In the genomic region with DNA sequence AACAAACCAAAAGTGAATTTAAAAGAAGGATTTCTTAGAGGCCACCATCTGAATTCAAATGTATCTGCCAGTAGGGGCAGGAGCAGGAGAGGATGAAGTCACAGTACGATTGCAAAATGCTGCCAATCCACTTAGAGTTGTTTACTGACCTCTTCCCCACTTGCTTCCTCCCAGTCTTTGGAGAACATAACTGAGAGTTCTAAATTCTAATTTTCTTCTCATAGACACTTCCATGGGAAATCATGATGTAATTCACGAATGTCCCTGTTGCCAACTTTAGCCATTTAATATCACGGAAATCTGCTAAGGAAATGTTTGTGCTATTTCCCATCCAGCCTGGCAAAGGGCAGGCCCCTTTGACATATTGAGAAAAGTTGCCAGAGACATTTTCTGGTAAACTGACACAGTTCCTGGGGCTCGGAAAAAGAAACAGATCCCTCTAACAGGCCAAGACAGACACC, we compare ENCODE assay signal across 9 cellular contexts. TPM values are rescaled to one million over a fixed set of nuclear protein-coding genes. Genes with fewer than 3 reads are reported as not detected.
DNase-seq lines count a peak whose midpoint lies in the region; ATAC-seq, FAIRE-seq and TF ChIP-seq lines count a peak whose summit lies in the region.
"Had no signal": no experiment of that assay in that cellular context is flagged by ENCODE, and none has a peak within 500 bp of the region (broad histone marks: within the 10 kb centered on the region; RNA-seq: fewer than 3 reads in every experiment).

No MANE protein-coding gene starts in this region.

- in situ Hi-C loops in HepG2 (cut with HindIII; ENCODE audit: extremely low pct_ligation_motif_present, low pct_unique_long_range_greater_than_20kb) = no loop called here

- H3K79me2 ChIP-seq in HepG2 (ENCODE audit: insufficient read depth, low read length) (no peaks in the 10 kb centered on the region), MM.1S (ENCODE audit: low read length) (no peaks in the 10 kb centered on the region)

- H3K4me2 ChIP-seq in HepG2 (ENCODE audit: low read depth, low read length) (peak overlapping the region; percentile 10; the same call in 1 of the 2 replicates), MM.1S (ENCODE audit: low read depth, low read length) (no peak overlapping the region)

- H3F3A ChIP-seq in MM.1S (ENCODE audit: insufficient read depth, low read length) = no peaks in the 10 kb centered on the region

- H3K4me3 ChIP-seq in LNCaP clone FGC (ENCODE audit: low read depth, low read length) (no peak overlapping the region), HepG2 (replicated peaks in 1 of 3; ENCODE audit: insufficient read depth in 1 of 3, low read depth in 2 of 3, low read length in 3 of 3) (no peak overlapping the region), thyroid gland (replicated peaks in 1 of 3) (no peak overlapping the region), MM.1S (ENCODE audit: low read length) (no peak overlapping the region)

- no peak for TF ChIP-seq CTCF in LNCaP clone FGC (IDR thresholded peaks at IDR 0.05; ENCODE audit: control insufficient read depth, extremely low read depth, insufficient read depth)
- TF ChIP-seq CTCF in HepG2 (CRISPR knock-in tag; IDR thresholded peaks at IDR 0.05) = peak; percentile 23; the same call in 1 of the 2 replicates
- TF ChIP-seq CTCF in thyroid gland (IDR thresholded peaks at IDR 0.05) = peak in 2 of 6 experiments; percentile 15 to 19
- TF ChIP-seq CTCF in MM.1S (IDR thresholded peaks at IDR 0.05; ENCODE audit: low read length) = no peak

- H3K36me3 ChIP-seq in HepG2 (replicated peaks in 1 of 2; ENCODE audit: control insufficient read depth in 1 of 2, insufficient read depth in 2 of 2, low read length in 2 of 2) = no peaks in the 10 kb centered on the region
- no peaks in the 10 kb centered on the region for H3K36me3 ChIP-seq in thyroid gland
- no peaks in the 10 kb centered on the region for H3K36me3 ChIP-seq in MM.1S (replicated peaks; ENCODE audit: insufficient read depth, low read length)

- BruUV-seq in HepG2 (replicated peaks; lab: Mats Ljungman, UMichigan) = no TSS peak

- FAIRE-seq in HepG2 (lab: Jason Lieb, UNC) = peak; percentile 26
- FAIRE-seq in GM12891 (lab: Jason Lieb, UNC) = no peak

- POLR2A ChIA-PET in HepG2 (lab: Yijun Ruan, JAX) = no interaction called here

- intact Hi-C loops in HepG2 (cut with micrococcal nuclease; ENCODE audit: unreplicated experiment) (no loop called here), thyroid gland (cut with DNase I) (no loop called here)

- peaks cover 44% of the 10 kb centered on the region for H3K4me1 ChIP-seq in HepG2 (ENCODE audit: insufficient read depth, low read length)
- H3K4me1 ChIP-seq in thyroid gland = peaks cover 3 to 10% of the 10 kb centered on the region in 2 donors
- H3K4me1 ChIP-seq in MM.1S (ENCODE audit: low read length) = no peaks in the 10 kb centered on the region

- TF ChIP-seq EP300 in HepG2 (IDR thresholded peaks at IDR 0.05; ENCODE audit: low read depth in 2 of 2, low read length in 2 of 2) (no peak), HepG2 (CRISPR knock-in tag; IDR thresholded peaks at IDR 0.05; ENCODE audit: borderline replicate concordance) (no peak)

- WGBS in HepG2 (ENCODE audit: low lambda C conversion rate) = 4% methylated on average over 4 of the region's 4 CpGs
- WGBS in thyroid gland, 2 donors = 56 to 57% methylated on average over 4 of the region's 4 CpGs

- H3K9me3 ChIP-seq in HepG2 (ENCODE audit: low read length) = no peaks in the 10 kb centered on the region
- H3K9me3 ChIP-seq in thyroid gland = no peaks in the 10 kb centered on the region
- no peaks in the 10 kb centered on the region for H3K9me3 ChIP-seq in MM.1S (replicated peaks; ENCODE audit: insufficient read depth, low read length)

- CTCF ChIA-PET in HepG2 (lab: Yijun Ruan, JAX; ENCODE audit: low intra/inter-chr PET ratio, low total read pairs) = no interaction called here

- H3K9ac ChIP-seq in HepG2 (ENCODE audit: insufficient read depth, low read depth, low read length) = no peak overlapping the region
- H3K9ac ChIP-seq in MM.1S (ENCODE audit: low read length) = no peak overlapping the region

- H4K20me1 ChIP-seq in HepG2 (ENCODE audit: insufficient read depth, low read length) (no peaks in the 10 kb centered on the region), MM.1S (ENCODE audit: insufficient read depth, low read length) (no peaks in the 10 kb centered on the region)

- no peak for TF ChIP-seq RAD21 in HepG2 (CRISPR knock-in tag; IDR thresholded peaks at IDR 0.05)

- peak; percentile 66 for ATAC-seq in HepG2

- no peak for TF ChIP-seq POLR2A in HepG2 (IDR thresholded peaks at IDR 0.05; ENCODE audit: insufficient read depth in 1 of 2, low read depth in 2 of 2, low read length in 2 of 2)
- no peak for TF ChIP-seq POLR2A in thyroid gland (IDR thresholded peaks at IDR 0.05)
- TF ChIP-seq POLR2A in GM12891 (IDR thresholded peaks at IDR 0.05; ENCODE audit: low read depth, low read length) = no peak

- H3K9me2 ChIP-seq in MM.1S (replicated peaks; ENCODE audit: insufficient read depth, low read length) = no peaks in the 10 kb centered on the region

- H3K27me3 ChIP-seq in HepG2 (ENCODE audit: control insufficient read depth in 1 of 2, insufficient read depth in 2 of 2, low read length in 2 of 2) (no peaks in the 10 kb centered on the region), thyroid gland (no peaks in the 10 kb centered on the region), MM.1S (replicated peaks; ENCODE audit: insufficient read depth, low read length) (no peaks in the 10 kb centered on the region)

- H2AFZ ChIP-seq in HepG2 (ENCODE audit: low read length) (peak overlapping the region; percentile 32), MM.1S (ENCODE audit: low read length) (no peak overlapping the region)

- DNase-seq in LNCaP clone FGC (ENCODE audit: low read depth) (peak; percentile 35), brain pericyte (ENCODE audit: low read depth, low spot score) (peak; percentile 7), HepG2 (ENCODE audit: low spot score) (peak; percentile 35), thyroid gland (peak in 1 of 2 donors; percentile 5), NCI-H1694 treated with DMSO at 0.1 percent for 48 hours (lab: John Stamatoyannopoulos, UW) (no peak), kidney tubule cell (ENCODE audit: low spot score) (no peak), GM12891 (ENCODE audit: insufficient read length, low spot score) (no peak), MM.1S (no peak)
- DNase-seq: activated CD4-positive, CD25-positive, alpha-beta regulatory T cell had no signal

- no peak overlapping the region for H3K27ac ChIP-seq in HepG2 (ENCODE audit: extremely low read length, insufficient read depth, low read length)
- peak overlapping the region in 2 of 3 donors; percentile 63 to 75 for H3K27ac ChIP-seq in thyroid gland
- H3K27ac ChIP-seq in MM.1S (ENCODE audit: low read length) = no peak overlapping the region

TF ChIP-seq in GM12891, 5 proteins besides CTCF, POLR2A, EP300 and RAD21:
- TF ChIP-seq TAF1 (IDR thresholded peaks at IDR 0.05; ENCODE audit: low read depth, low read length) (no peak), POU2F2 (IDR thresholded peaks at IDR 0.05; ENCODE audit: low read depth, low read length) (no peak), PAX5 (IDR thresholded peaks at IDR 0.05; ENCODE audit: insufficient read depth, low read length, severe bottlenecking) (no peak), POLR2AphosphoS5 (IDR thresholded peaks at IDR 0.05; ENCODE audit: low read depth, low read length) (no peak), SPI1 (IDR thresholded peaks at IDR 0.05; ENCODE audit: low read depth, low read length) (no peak)
TF ChIP-seq in GM12891: peak in this region for 0.

RNA-seq across cellular contexts. Expression of a gene that starts 33.6 kb away (rescaled TPM):
- total RNA-seq in HepG2 (2016; rRNA removed; fragmentation: Illumina TruSeq; extraction: Trizol) (11.0 and 13.1 TPM in 2 replicates), thyroid gland (10 to 100 TPM in 1 of 4 donors, 1 to 10 TPM in 3; 4.0 to 11.5 (median 6.6) TPM)
- total RNA-seq in HepG2 (2016; cell fraction: cytosol; rRNA removed; fragmentation: Illumina TruSeq; extraction: Trizol; ENCODE audit: low read depth) = 7.4 and 7.7 TPM in 2 replicates
- total RNA-seq in HepG2 (2016; cell fraction: insoluble cytoplasmic fraction; rRNA removed; fragmentation: Illumina TruSeq; extraction: Trizol) = 10.6 and 11.4 TPM in 2 replicates
- 8.1 and 8.3 TPM in 2 replicates for total RNA-seq in HepG2 (2016; cell fraction: membrane; rRNA removed; fragmentation: Illumina TruSeq; extraction: Trizol)
- total RNA-seq in HepG2 (2016; cell fraction: nucleus; rRNA removed; fragmentation: Illumina TruSeq; extraction: Trizol) = 6.7 and 7.6 TPM in 2 replicates
- 3.5 and 3.6 TPM in 2 replicates for polyA plus RNA-seq in HepG2 (2011; rRNA removed)
- polyA plus RNA-seq in HepG2 (2011; cell fraction: cytosol; rRNA removed) = 1.7 and 1.8 TPM in 2 replicates
- polyA plus RNA-seq in HepG2 (2011; cell fraction: nucleus; rRNA removed) = 3.6 and 4.8 TPM in 2 replicates
- polyA plus RNA-seq in HepG2 (2012) = 5.3 and 6.0 TPM in 2 replicates
- polyA plus RNA-seq in HepG2 (2016; cell fraction: cytosol; fragmentation: Illumina TruSeq; extraction: Trizol; ENCODE audit: low read depth) = 0.45 and 0.55 TPM in 2 replicates
- polyA plus RNA-seq in HepG2 (2016; cell fraction: insoluble cytoplasmic fraction; fragmentation: Illumina TruSeq; extraction: Trizol; ENCODE audit: low read depth) = 6.1 and 6.3 TPM in 2 replicates
- 1.7 and 2.1 TPM in 2 replicates for polyA plus RNA-seq in HepG2 (2016; cell fraction: membrane; fragmentation: Illumina TruSeq; extraction: Trizol; ENCODE audit: low read depth)
- polyA plus RNA-seq in HepG2 (2016; cell fraction: nucleus; fragmentation: Illumina TruSeq; extraction: Trizol; ENCODE audit: insufficient read depth, low read depth) = 7.9 and 8.0 TPM in 2 replicates
- 9.5 and 10.1 TPM in 2 replicates for polyA minus RNA-seq in HepG2 (2011; rRNA and poly(A)+ RNA removed; ENCODE audit: low replicate concordance)
- polyA minus RNA-seq in HepG2 (2011; cell fraction: cytosol; rRNA and poly(A)+ RNA removed) = 11.4 and 14.6 TPM in 2 replicates
- polyA minus RNA-seq in HepG2 (2011; cell fraction: nucleus; rRNA and poly(A)+ RNA removed) = 6.4 and 12.3 TPM in 2 replicates
- 7.6 TPM for polyA plus RNA-seq in GM12891 (2012; ENCODE audit: low read depth, missing spikeins)

Comparison
In these comparisons a context has a peak if more than half of its experiments do, and no peak if none do; other contexts are left out.
1. DNase-seq: peak in LNCaP clone FGC (single experiment), brain pericyte (single experiment) and HepG2 (single experiment); none in NCI-H1694 treated with DMSO at 0.1 percent for 48 hours (single experiment), kidney tubule cell (single experiment), GM12891 (single experiment) and MM.1S (single experiment).
2. H3K27ac ChIP-seq: peak in thyroid gland (2 of 3); none in HepG2 (single experiment) and MM.1S (single experiment).